9 cellular contexts compared by ENCODE assay signal in the genomic region with DNA sequence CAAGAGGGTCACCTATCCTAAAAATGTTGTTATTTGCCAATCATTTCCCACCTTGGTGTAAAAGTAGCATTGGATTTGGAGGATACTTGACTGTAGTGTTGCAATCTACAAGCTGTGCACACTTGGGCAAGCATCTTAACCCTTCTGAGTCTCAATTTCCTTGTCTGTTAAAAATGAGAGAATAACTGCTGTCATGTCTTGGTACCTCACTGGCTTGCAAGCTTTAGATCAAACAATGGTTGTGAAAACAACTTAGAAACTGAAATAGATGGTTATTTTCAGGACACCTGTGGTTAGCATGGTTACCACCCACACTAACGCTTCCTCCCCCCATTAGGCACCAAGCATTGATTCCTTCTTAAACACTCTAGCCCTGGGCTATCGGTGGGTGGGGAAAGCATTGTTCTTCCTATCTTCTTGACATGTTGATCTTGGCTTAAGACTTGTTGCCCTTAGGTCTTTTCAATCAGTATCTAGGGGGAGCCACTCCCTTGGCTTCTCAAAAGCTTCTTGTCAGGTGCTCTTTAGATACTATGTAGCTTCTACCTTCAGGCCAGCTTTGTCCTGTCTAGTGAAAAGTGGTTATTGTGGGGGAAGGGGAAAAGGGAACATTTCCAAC. TPM values are rescaled to one million over a fixed set of nuclear protein-coding genes. Genes with fewer than 3 reads are reported as not detected.
DNase-seq lines count a peak whose midpoint lies in the region; ATAC-seq, FAIRE-seq and TF ChIP-seq lines count a peak whose summit lies in the region.
"Had no signal": no experiment of that assay in that cellular context is flagged by ENCODE, and none has a peak within 500 bp of the region (broad histone marks: within the 10 kb centered on the region; RNA-seq: fewer than 3 reads in every experiment).

No MANE protein-coding gene starts in this region.

- H3K36me3 Mint-ChIP-seq in activated CD8-positive, alpha-beta T cell treated with anti-CD3 and anti-CD28 coated beads for 36 hours (ENCODE audit: low read depth): no peaks in the 10 kb centered on the region
- no peaks in the 10 kb centered on the region for H3K36me3 Mint-ChIP-seq in activated CD4-positive, alpha-beta T cell treated with anti-CD3 and anti-CD28 coated beads, Interleukin-2, amount 10 ng/mL, durations not matched to agents 7 days and 5 days (ENCODE audit: low read depth)

- intact Hi-C loops in activated CD8-positive, alpha-beta T cell treated with anti-CD3 and anti-CD28 coated beads for 36 hours (cut with micrococcal nuclease): no loop called here
- intact Hi-C loops in Right ventricle myocardium inferior (cut with DNase I): no loop called here

- ATAC-seq in HG02970 (IDR thresholded peaks at IDR 0.05; ENCODE audit: low FRiP score, unreplicated experiment) (peak; percentile 77), Right ventricle myocardium inferior (no peak)
- peak; percentile 74 for ATAC-seq in activated CD8-positive, alpha-beta T cell treated with anti-CD3 and anti-CD28 coated beads for 36 hours

- H3K9me3 Mint-ChIP-seq in activated CD8-positive, alpha-beta T cell treated with anti-CD3 and anti-CD28 coated beads for 36 hours: no peaks in the 10 kb centered on the region
- no peaks in the 10 kb centered on the region for H3K9me3 Mint-ChIP-seq in activated CD4-positive, alpha-beta T cell treated with anti-CD3 and anti-CD28 coated beads, Interleukin-2, amount 10 ng/mL, durations not matched to agents 7 days and 5 days

- FAIRE-seq in GM19239 (lab: Jason Lieb, UNC): peak; percentile 97

- peak; percentile 13 for DNase-seq in Daoy (ENCODE audit: low read depth)
- peak; percentile 43 for DNase-seq in GM19239 (ENCODE audit: insufficient read length, low spot score)
- peak; percentile 35 for DNase-seq in activated CD8-positive, alpha-beta T cell treated with anti-CD3 and anti-CD28 coated beads for 36 hours
- no peak for DNase-seq in NCI-H2196 (lab: John Stamatoyannopoulos, UW; ENCODE audit: unreplicated experiment)
- no peak for DNase-seq in DMS 273 treated with DMSO at 0.1 percent for 48 hours (lab: John Stamatoyannopoulos, UW)
- no peak for DNase-seq in Right ventricle myocardium inferior (ENCODE audit: missing footprints)
- no peak for DNase-seq in activated CD4-positive, alpha-beta T cell treated with anti-CD3 and anti-CD28 coated beads, Interleukin-2, amount 10 ng/mL, durations not matched to agents 7 days and 5 days
- DNase-seq: head of caudate nucleus had no signal

- no peak overlapping the region for H3K27ac Mint-ChIP-seq in activated CD8-positive, alpha-beta T cell treated with anti-CD3 and anti-CD28 coated beads for 36 hours
- no peak overlapping the region for H3K27ac Mint-ChIP-seq in activated CD4-positive, alpha-beta T cell treated with anti-CD3 and anti-CD28 coated beads, Interleukin-2, amount 10 ng/mL, durations not matched to agents 7 days and 5 days

- no peak overlapping the region for H3K4me3 Mint-ChIP-seq in activated CD8-positive, alpha-beta T cell treated with anti-CD3 and anti-CD28 coated beads for 36 hours
- no peak overlapping the region for H3K4me3 Mint-ChIP-seq in activated CD4-positive, alpha-beta T cell treated with anti-CD3 and anti-CD28 coated beads, Interleukin-2, amount 10 ng/mL, durations not matched to agents 7 days and 5 days

- POLR2A ChIA-PET in activated CD8-positive, alpha-beta T cell treated with anti-CD3 and anti-CD28 coated beads for 36 hours (lab: Charles Lee): interaction anchor here (1.7 kb wide), 1 partner anchor 11 kb away, joined by 4 read pairs; the partner anchor contains the start of gene AMOT
- POLR2A ChIA-PET in activated CD4-positive, alpha-beta T cell treated with anti-CD3 and anti-CD28 coated beads, Interleukin-2, amount 10 ng/mL, durations not matched to agents 7 days and 5 days (lab: Charles Lee): interaction anchor here (0.6 kb wide), 1 partner anchor 995 kb away, joined by 4 read pairs; no protein-coding TSS in a partner anchor

- H3K4me1 Mint-ChIP-seq in activated CD8-positive, alpha-beta T cell treated with anti-CD3 and anti-CD28 coated beads for 36 hours (ENCODE audit: low read depth): peaks cover 14% of the 10 kb centered on the region
- H3K4me1 Mint-ChIP-seq in activated CD4-positive, alpha-beta T cell treated with anti-CD3 and anti-CD28 coated beads, Interleukin-2, amount 10 ng/mL, durations not matched to agents 7 days and 5 days: peaks cover 25% of the 10 kb centered on the region

- H3K27me3 Mint-ChIP-seq in activated CD8-positive, alpha-beta T cell treated with anti-CD3 and anti-CD28 coated beads for 36 hours: peaks cover 8% of the 10 kb centered on the region
- peaks cover 4% of the 10 kb centered on the region for H3K27me3 Mint-ChIP-seq in activated CD4-positive, alpha-beta T cell treated with anti-CD3 and anti-CD28 coated beads, Interleukin-2, amount 10 ng/mL, durations not matched to agents 7 days and 5 days

- TF ChIP-seq CTCF in activated CD8-positive, alpha-beta T cell treated with anti-CD3 and anti-CD28 coated beads for 36 hours (IDR thresholded peaks at IDR 0.05): no peak

- CTCF ChIA-PET in activated CD8-positive, alpha-beta T cell treated with anti-CD3 and anti-CD28 coated beads for 36 hours (lab: Charles Lee): no interaction called here
- CTCF ChIA-PET in activated CD4-positive, alpha-beta T cell treated with anti-CD3 and anti-CD28 coated beads, Interleukin-2, amount 10 ng/mL, durations not matched to agents 7 days and 5 days (lab: Charles Lee): interaction anchor here (0.6 to 0.7 kb wide), 2 partner anchors 18 to 26 kb away, joined by 3 to 5 read pairs; no protein-coding TSS in a partner anchor

RNA-seq across cellular contexts. Expression of gene AMOT, which starts 10.6 kb away (rescaled TPM):
- total RNA-seq in Daoy (2014; rRNA removed; shearing (Covaris generic)): 0.80 TPM in 2 replicates
- 1 to 10 TPM; 1.1 to 1.8 TPM for total RNA-seq in activated CD8-positive, alpha-beta T cell treated with anti-CD3 and anti-CD28 coated beads for 36 hours
- total RNA-seq in Right ventricle myocardium inferior: 9.9 TPM
- under 1 TPM; 0.69 to 0.79 TPM for total RNA-seq in activated CD4-positive, alpha-beta T cell treated with anti-CD3 and anti-CD28 coated beads, Interleukin-2, amount 10 ng/mL, durations not matched to agents 7 days and 5 days

Comparison
In these comparisons a context has a peak if more than half of its experiments do, and no peak if none do; other contexts are left out.
1. DNase-seq: peak in Daoy (single experiment), GM19239 (single experiment) and activated CD8-positive, alpha-beta T cell treated with anti-CD3 and anti-CD28 coated beads for 36 hours (single experiment); none in NCI-H2196 (single experiment), DMS 273 treated with DMSO at 0.1 percent for 48 hours (single experiment), Right ventricle myocardium inferior (single experiment) and activated CD4-positive, alpha-beta T cell treated with anti-CD3 and anti-CD28 coated beads, Interleukin-2, amount 10 ng/mL, durations not matched to agents 7 days and 5 days (single experiment).